ENCODE assay signal across 18 cellular contexts in genomic region chr1:181522864-181523263, GRCh38. TPM values are rescaled to one million over a fixed set of nuclear protein-coding genes. Genes with fewer than 3 reads are reported as not detected.
DNase-seq lines count a peak whose midpoint lies in the region; ATAC-seq, FAIRE-seq and TF ChIP-seq lines count a peak whose summit lies in the region.
"Had no signal": no experiment of that assay in that cellular context is flagged by ENCODE, and none has a peak within 500 bp of the region (broad histone marks: within the 10 kb centered on the region; RNA-seq: fewer than 3 reads in every experiment).

No MANE protein-coding gene starts in this region.

- H3K27ac ChIP-seq in tibial nerve = no peak overlapping the region
- H3K27ac ChIP-seq: BLaER1, GM23248 had no signal

- intact Hi-C loops in activated CD8-positive, alpha-beta T cell treated with anti-CD3 and anti-CD28 coated beads for 36 hours (cut with micrococcal nuclease) = no loop called here

- no peaks in the 10 kb centered on the region for H3K4me1 Mint-ChIP-seq in activated CD8-positive, alpha-beta T cell treated with anti-CD3 and anti-CD28 coated beads for 36 hours (ENCODE audit: low read depth)
- peaks cover 10% of the 10 kb centered on the region for H3K4me1 Mint-ChIP-seq in activated CD8-positive, alpha-beta T cell treated with anti-CD3 and anti-CD28 coated beads, Interleukin-2, amount 10 ng/mL, durations not matched to agents 7 days and 5 days (ENCODE audit: low read depth)
- H3K4me1 Mint-ChIP-seq: CD14-positive monocyte had no signal

- TF ChIP-seq CTCF in activated CD8-positive, alpha-beta T cell treated with anti-CD3 and anti-CD28 coated beads for 36 hours (IDR thresholded peaks at IDR 0.05) = no peak
- TF ChIP-seq CTCF in tibial nerve (IDR thresholded peaks at IDR 0.05) = no peak

- H3K4me1 ChIP-seq in tibial nerve = no peaks in the 10 kb centered on the region
- H3K4me1 ChIP-seq: BLaER1, HAP-1 had no signal

- no peaks in the 10 kb centered on the region for H3K36me3 Mint-ChIP-seq in activated CD8-positive, alpha-beta T cell treated with anti-CD3 and anti-CD28 coated beads for 36 hours (ENCODE audit: low read depth)
- H3K36me3 Mint-ChIP-seq in activated CD8-positive, alpha-beta T cell treated with anti-CD3 and anti-CD28 coated beads, Interleukin-2, amount 10 ng/mL, durations not matched to agents 7 days and 5 days (ENCODE audit: low read depth) = no peaks in the 10 kb centered on the region
- H3K36me3 Mint-ChIP-seq: CD14-positive monocyte; CD4-positive, alpha-beta memory T cell had no signal

- POLR2A ChIA-PET in activated CD8-positive, alpha-beta T cell treated with anti-CD3 and anti-CD28 coated beads for 36 hours (lab: Charles Lee) = no interaction called here
- POLR2A ChIA-PET in activated CD8-positive, alpha-beta T cell treated with anti-CD3 and anti-CD28 coated beads, Interleukin-2, amount 10 ng/mL, durations not matched to agents 7 days and 5 days (lab: Charles Lee) = no interaction called here

- WGBS in tibial nerve, 2 donors = 50 to 54% methylated on average over 2 of the region's 2 CpGs

- H3K27ac Mint-ChIP-seq in activated CD8-positive, alpha-beta T cell treated with anti-CD3 and anti-CD28 coated beads for 36 hours = peak overlapping the region; percentile 7
- H3K27ac Mint-ChIP-seq in activated CD8-positive, alpha-beta T cell treated with anti-CD3 and anti-CD28 coated beads, Interleukin-2, amount 10 ng/mL, durations not matched to agents 7 days and 5 days = no peak overlapping the region
- H3K27ac Mint-ChIP-seq: CD14-positive monocyte; CD4-positive, alpha-beta memory T cell had no signal

- peaks cover 0 to 9% (median 0%) of the 10 kb centered on the region in 4 donors for H3K9me3 ChIP-seq in tibial nerve
- H3K9me3 ChIP-seq: BLaER1, HAP-1 had no signal

- no peaks in the 10 kb centered on the region for H3K27me3 ChIP-seq in tibial nerve
- H3K27me3 ChIP-seq: BLaER1 had no signal

- no peaks in the 10 kb centered on the region for H3K36me3 ChIP-seq in tibial nerve
- H3K36me3 ChIP-seq: BLaER1, HAP-1 had no signal

- DNase-seq in activated CD8-positive, alpha-beta T cell treated with anti-CD3 and anti-CD28 coated beads for 36 hours = no peak
- no peak for DNase-seq in activated CD8-positive, alpha-beta T cell treated with anti-CD3 and anti-CD28 coated beads, Interleukin-2, amount 10 ng/mL, durations not matched to agents 7 days and 5 days
- DNase-seq in GM19239 (ENCODE audit: insufficient read length, low spot score) (no peak), NCI-H69 (lab: John Stamatoyannopoulos, UW) (peak; percentile 15), tibial nerve (ENCODE audit: low spot score in 2 of 2) (no peak), middle frontal gyrus (ENCODE audit: extremely low spot score, low spot score) (no peak)
- no peak for DNase-seq in stimulated activated CD4-positive, alpha-beta T cell treated with anti-CD3 and anti-CD28 coated beads, Interleukin-4, amount 100 ng/mL, for 24 hours
- DNase-seq: 8988T; CD4-positive, alpha-beta memory T cell; DMS153; DMS79; GDM1; GM23248 had no signal

- H3K27me3 Mint-ChIP-seq in activated CD8-positive, alpha-beta T cell treated with anti-CD3 and anti-CD28 coated beads for 36 hours = peaks cover 2% of the 10 kb centered on the region
- peaks cover 14% of the 10 kb centered on the region for H3K27me3 Mint-ChIP-seq in activated CD8-positive, alpha-beta T cell treated with anti-CD3 and anti-CD28 coated beads, Interleukin-2, amount 10 ng/mL, durations not matched to agents 7 days and 5 days (ENCODE audit: low read depth)

- FAIRE-seq in GM19239 (lab: Jason Lieb, UNC) = peak; percentile 90

- no peaks in the 10 kb centered on the region for H3K9me3 Mint-ChIP-seq in activated CD8-positive, alpha-beta T cell treated with anti-CD3 and anti-CD28 coated beads for 36 hours
- H3K9me3 Mint-ChIP-seq in activated CD8-positive, alpha-beta T cell treated with anti-CD3 and anti-CD28 coated beads, Interleukin-2, amount 10 ng/mL, durations not matched to agents 7 days and 5 days (ENCODE audit: insufficient read depth) = no peaks in the 10 kb centered on the region

- no peak overlapping the region for H3K4me3 ChIP-seq in tibial nerve
- H3K4me3 ChIP-seq: BLaER1, GM23248, HAP-1 had no signal

- CTCF ChIA-PET in activated CD8-positive, alpha-beta T cell treated with anti-CD3 and anti-CD28 coated beads for 36 hours (lab: Charles Lee) = no interaction called here
- CTCF ChIA-PET in activated CD8-positive, alpha-beta T cell treated with anti-CD3 and anti-CD28 coated beads, Interleukin-2, amount 10 ng/mL, durations not matched to agents 7 days and 5 days (lab: Charles Lee) = no interaction called here

- ATAC-seq in activated CD8-positive, alpha-beta T cell treated with anti-CD3 and anti-CD28 coated beads for 36 hours = no peak
- ATAC-seq in activated CD8-positive, alpha-beta T cell treated with anti-CD3 and anti-CD28 coated beads, Interleukin-2, amount 10 ng/mL, durations not matched to agents 7 days and 5 days = no peak

- no peak overlapping the region for H3K4me3 Mint-ChIP-seq in activated CD8-positive, alpha-beta T cell treated with anti-CD3 and anti-CD28 coated beads for 36 hours
- H3K4me3 Mint-ChIP-seq in activated CD8-positive, alpha-beta T cell treated with anti-CD3 and anti-CD28 coated beads, Interleukin-2, amount 10 ng/mL, durations not matched to agents 7 days and 5 days = no peak overlapping the region
- H3K4me3 Mint-ChIP-seq: CD14-positive monocyte; CD4-positive, alpha-beta memory T cell had no signal

- TF ChIP-seq EP300 in tibial nerve (IDR thresholded peaks at IDR 0.05) = no peak

- no peak for TF ChIP-seq POLR2A in tibial nerve (IDR thresholded peaks at IDR 0.05)

RNA-seq across cellular contexts. Expression of gene CACNA1E, which starts 39.5 kb away (rescaled TPM):
- total RNA-seq in activated CD8-positive, alpha-beta T cell treated with anti-CD3 and anti-CD28 coated beads for 36 hours = not detected
- total RNA-seq in activated CD8-positive, alpha-beta T cell treated with anti-CD3 and anti-CD28 coated beads, Interleukin-2, amount 10 ng/mL, durations not matched to agents 7 days and 5 days = under 1 TPM in 1 of 2 experiments, not detected in 1; 0.08 TPM
- not detected for total RNA-seq in tibial nerve
- total RNA-seq: A673; CD4-positive, alpha-beta memory T cell; GM23248; HT-29 had no signal
